10 cellular contexts compared by ENCODE assay signal in genomic region chr1:39089811-39090519, GRCh38.
DNase-seq lines count a peak whose midpoint lies in the region; ATAC-seq and TF ChIP-seq lines count a peak whose summit lies in the region.
"Had no signal": no experiment of that assay in that cellular context is flagged by ENCODE, and none has a peak within 500 bp of the region (broad histone marks: within the 10 kb centered on the region; RNA-seq: fewer than 3 reads in every experiment).

No MANE protein-coding gene starts in this region.

- no peak overlapping the region for H2AK5ac ChIP-seq in neuronal stem cell (ENCODE audit: low read depth, low read length)

- ATAC-seq in HG03521 (IDR thresholded peaks at IDR 0.05; ENCODE audit: unreplicated experiment) (no peak), HG03097 (IDR thresholded peaks at IDR 0.05; ENCODE audit: low FRiP score, unreplicated experiment) (no peak)

- H4K8ac ChIP-seq in neuronal stem cell (ENCODE audit: low read depth, low read length) = no peak overlapping the region

- WGBS in neuronal stem cell (ENCODE audit: extremely low coverage in 2 of 2, insufficient read length in 2 of 2, insufficient replicate concordance in 1 of 2), 2 donors = no CpG with 5 or more reads among the region's 5 CpGs

- peak overlapping the region; percentile 37 for H3K4me3 ChIP-seq in SK-N-MC
- H3K4me3 ChIP-seq in fibroblast of mammary gland (ENCODE audit: control insufficient read depth, low read depth, low read length) = no peak overlapping the region
- H3K4me3 ChIP-seq in neuronal stem cell (ENCODE audit: low read length in 2 of 2) = no peak overlapping the region

- no peaks in the 10 kb centered on the region for H3K79me1 ChIP-seq in neuronal stem cell (ENCODE audit: low read depth, low read length)

- peak overlapping the region; percentile 37 for H2AFZ ChIP-seq in neuronal stem cell (ENCODE audit: low read length)

- H3K36me3 ChIP-seq in SK-N-MC (ENCODE audit: insufficient read depth, low read length) = no peaks in the 10 kb centered on the region
- H3K36me3 ChIP-seq in neuronal stem cell (replicated peaks in 1 of 2; ENCODE audit: control insufficient read depth in 2 of 2, insufficient read depth in 2 of 2, low read length in 2 of 2) = peaks cover 0 to 12% of the 10 kb centered on the region in 2 donors

- H3K4ac ChIP-seq in neuronal stem cell (ENCODE audit: low read length) = no peak overlapping the region

- H2BK120ac ChIP-seq in neuronal stem cell (ENCODE audit: low read depth, low read length) = no peak overlapping the region

- no peak for TF ChIP-seq CTCF in fibroblast of mammary gland (conservative IDR thresholded peaks at IDR 0.05; ENCODE audit: control insufficient read depth, insufficient read depth, low read depth, low read length)

- no peaks in the 10 kb centered on the region for H3K27me3 ChIP-seq in neuronal stem cell (ENCODE audit: control insufficient read depth in 3 of 3, insufficient read depth in 3 of 3, low read depth in 1 of 3, low read length in 3 of 3)

- H3K18ac ChIP-seq in neuronal stem cell (ENCODE audit: low read length) = no peak overlapping the region

- H2BK5ac ChIP-seq in neuronal stem cell (ENCODE audit: low read length) = no peak overlapping the region

- H3K9me3 ChIP-seq in SK-N-MC (ENCODE audit: low read depth, low read length) = no peaks in the 10 kb centered on the region
- H3K9me3 ChIP-seq in neuronal stem cell (replicated peaks in 1 of 2; ENCODE audit: control insufficient read depth in 2 of 2, insufficient read depth in 1 of 2, low read depth in 1 of 2, low read length in 2 of 2) = no peaks in the 10 kb centered on the region

- no peak overlapping the region for H2BK15ac ChIP-seq in neuronal stem cell (ENCODE audit: low read length)

- H3K4me2 ChIP-seq in neuronal stem cell (ENCODE audit: insufficient read depth, low read length, poor library complexity, severe bottlenecking) = no peak overlapping the region

- H4K91ac ChIP-seq in neuronal stem cell (ENCODE audit: low read depth, low read length, poor library complexity) = no peak overlapping the region

- peak; percentile 52 for DNase-seq in AG20443 (ENCODE audit: low spot score)
- DNase-seq in SK-N-MC (ENCODE audit: low read depth, low spot score) = no peak
- peak; percentile 23 for DNase-seq in fibroblast of mammary gland (ENCODE audit: low read depth)
- no peak for DNase-seq in neuronal stem cell (ENCODE audit: low spot score)
- DNase-seq in NCI-H187 (lab: John Stamatoyannopoulos, UW) = no peak
- DNase-seq in activated naive CD4-positive, alpha-beta T cell (lab: John Stamatoyannopoulos, UW) = no peak
- DNase-seq: effector memory CD4-positive, alpha-beta T cell; immature natural killer cell had no signal

- H3K4me1 ChIP-seq in neuronal stem cell (ENCODE audit: control insufficient read depth in 2 of 2, insufficient read depth in 1 of 2, low read depth in 1 of 2, low read length in 2 of 2) = peaks cover 6 to 7% of the 10 kb centered on the region in 2 donors

- no peak overlapping the region for H3K23ac ChIP-seq in neuronal stem cell (ENCODE audit: low read depth, low read length, poor library complexity)

- H3K27ac ChIP-seq in SK-N-MC = peak overlapping the region; percentile 57; the same call in 1 of the 2 replicates
- H3K27ac ChIP-seq in neuronal stem cell (replicated peaks; ENCODE audit: low read length) = peak overlapping the region; percentile 29

- peak overlapping the region; percentile 40 for H3K9ac ChIP-seq in SK-N-MC (ENCODE audit: insufficient read length)
- no peak overlapping the region for H3K9ac ChIP-seq in neuronal stem cell (ENCODE audit: low read depth, low read length, poor library complexity)

- H3K14ac ChIP-seq in neuronal stem cell (ENCODE audit: low read length) = no peak overlapping the region

- no peak overlapping the region for H2BK12ac ChIP-seq in neuronal stem cell (ENCODE audit: low read length)

Comparison
In these comparisons a context has a peak if more than half of its experiments do, and no peak if none do; other contexts are left out.
1. DNase-seq: peak in AG20443 (single experiment) and fibroblast of mammary gland (single experiment); none in SK-N-MC (single experiment), neuronal stem cell (single experiment), NCI-H187 (0 of 2) and activated naive CD4-positive, alpha-beta T cell (0 of 4).